10 cellular contexts compared by ENCODE assay signal in genomic region chr14:91058017-91058675, GRCh38. TPM values are rescaled to one million over a fixed set of nuclear protein-coding genes. Genes with fewer than 3 reads are reported as not detected.
DNase-seq lines count a peak whose midpoint lies in the region; ATAC-seq and TF ChIP-seq lines count a peak whose summit lies in the region.
"Had no signal": no experiment of that assay in that cellular context is flagged by ENCODE, and none has a peak within 500 bp of the region (broad histone marks: within the 10 kb centered on the region; RNA-seq: fewer than 3 reads in every experiment).

No MANE protein-coding gene starts in this region.

- H3K4me2 ChIP-seq in GM23248 (ENCODE audit: unreplicated experiment) (no peak overlapping the region), PC-3 (ENCODE audit: low read length) (peak overlapping the region; percentile 92)
- H3K4me2 ChIP-seq: smooth muscle cell had no signal

- no peak for TF ChIP-seq POLR2A in suprapubic skin (IDR thresholded peaks at IDR 0.05)

- BruUV-seq in PC-3 (replicated peaks; lab: Mats Ljungman, UMichigan): TSS peak; percentile 20

- no peak overlapping the region for H3K27ac Mint-ChIP-seq in nephron progenitor cell

- no peak for TF ChIP-seq EP300 in suprapubic skin (IDR thresholded peaks at IDR 0.05)

- H3K4me1 Mint-ChIP-seq in nephron progenitor cell: peaks cover 14% of the 10 kb centered on the region

- WGBS in GM23248 (ENCODE audit: low coverage in 1 of 2, low lambda C conversion rate in 2 of 2, missing lambda C conversion rate in 2 of 2), 2 experiments: 51 to 53% methylated on average over 7 of the region's 7 CpGs
- 39% methylated on average over 7 of the region's 7 CpGs for WGBS in suprapubic skin

- H3K36me3 Mint-ChIP-seq in nephron progenitor cell (ENCODE audit: low read depth): no peaks in the 10 kb centered on the region

- DNase-seq in GM23248: peak; percentile 43
- no peak for DNase-seq in PC-3
- peak; percentile 20 to 80 for DNase-seq in dermis microvascular lymphatic vessel endothelial cell (ENCODE audit: low read depth in 2 of 2)
- DNase-seq in nephron progenitor cell: no peak
- DNase-seq in suprapubic skin (ENCODE audit: low spot score in 2 of 2): no peak
- DNase-seq: NCI-H774 had no signal

- H3K27me3 Mint-ChIP-seq in nephron progenitor cell (ENCODE audit: low read depth, poor library complexity): peaks cover 26% of the 10 kb centered on the region

- H3K27ac ChIP-seq in GM23248: no peak overlapping the region
- H3K27ac ChIP-seq in PC-3 (ENCODE audit: low read length): no peak overlapping the region
- no peak overlapping the region for H3K27ac ChIP-seq in suprapubic skin

- intact Hi-C loops in PC-3 (cut with micrococcal nuclease): no loop called here

- no peaks in the 10 kb centered on the region for H3K4me1 ChIP-seq in GM23248 (ENCODE audit: insufficient read depth)
- peaks cover 18% of the 10 kb centered on the region for H3K4me1 ChIP-seq in PC-3 (ENCODE audit: insufficient read depth, low read length)
- peaks cover 28% of the 10 kb centered on the region for H3K4me1 ChIP-seq in suprapubic skin

- no peaks in the 10 kb centered on the region for H3K9me3 ChIP-seq in GM23248 (ENCODE audit: low read depth)
- no peaks in the 10 kb centered on the region for H3K9me3 ChIP-seq in PC-3 (ENCODE audit: low read length)
- H3K9me3 ChIP-seq in suprapubic skin: no peaks in the 10 kb centered on the region

- ATAC-seq in PC-3 (no peak), HG03442 (IDR thresholded peaks at IDR 0.05; ENCODE audit: unreplicated experiment) (no peak), HG03196 (IDR thresholded peaks at IDR 0.05; ENCODE audit: unreplicated experiment) (no peak), HG03139 (IDR thresholded peaks at IDR 0.05; ENCODE audit: unreplicated experiment) (no peak)

- H3F3A ChIP-seq in GM23248 (ENCODE audit: insufficient read depth): no peaks in the 10 kb centered on the region
- H3F3A ChIP-seq in PC-3 (ENCODE audit: low read length, unreplicated experiment): no peaks in the 10 kb centered on the region

- H4K20me1 ChIP-seq in GM23248 (ENCODE audit: insufficient read depth) (no peaks in the 10 kb centered on the region), PC-3 (ENCODE audit: low read length) (no peaks in the 10 kb centered on the region; the same call in 1 of the 2 replicates)

- H2AFZ ChIP-seq in GM23248 (no peak overlapping the region), PC-3 (ENCODE audit: low read length) (no peak overlapping the region)

- POLR2A ChIA-PET in PC-3 (lab: Charles Lee; ENCODE audit: unreplicated experiment): no interaction called here

- H3K9me2 ChIP-seq in GM23248 (ENCODE audit: insufficient read depth) (no peaks in the 10 kb centered on the region), PC-3 (replicated peaks; ENCODE audit: low read length) (no peaks in the 10 kb centered on the region)

- H3K79me2 ChIP-seq in GM23248 (ENCODE audit: insufficient read depth) (no peaks in the 10 kb centered on the region), PC-3 (ENCODE audit: low read length) (peaks cover 19% of the 10 kb centered on the region; the same call in 1 of the 2 replicates)

- CTCF ChIA-PET in PC-3 (lab: Charles Lee): no interaction called here

- H3K9ac ChIP-seq in GM23248 (no peak overlapping the region), PC-3 (ENCODE audit: low read length) (no peak overlapping the region)

- H3K27me3 ChIP-seq in GM23248 (replicated peaks; ENCODE audit: insufficient read depth) (no peaks in the 10 kb centered on the region), PC-3 (ENCODE audit: low read length) (no peaks in the 10 kb centered on the region), suprapubic skin (no peaks in the 10 kb centered on the region)

- H3K4me3 ChIP-seq in GM23248: no peak overlapping the region
- H3K4me3 ChIP-seq in PC-3 (ENCODE audit: low read length): peak overlapping the region; percentile 80; the same call in 1 of the 2 replicates
- no peak overlapping the region for H3K4me3 ChIP-seq in suprapubic skin
- H3K4me3 ChIP-seq: smooth muscle cell had no signal

- H3K4me3 Mint-ChIP-seq in nephron progenitor cell: peak overlapping the region; percentile 73

- in situ Hi-C loops in GM23248 (cut with MboI): no loop called here

- TF ChIP-seq CTCF in PC-3 (conservative IDR thresholded peaks at IDR 0.05; ENCODE audit: low read depth, low read length) (no peak), nephron progenitor cell (IDR thresholded peaks at IDR 0.05) (no peak), suprapubic skin (IDR thresholded peaks at IDR 0.05) (no peak)

- H3K36me3 ChIP-seq in GM23248 (ENCODE audit: low read depth) (no peaks in the 10 kb centered on the region), PC-3 (ENCODE audit: low read depth, low read length) (no peaks in the 10 kb centered on the region), suprapubic skin (no peaks in the 10 kb centered on the region)

- no peaks in the 10 kb centered on the region for H3K9me3 Mint-ChIP-seq in nephron progenitor cell

RNA-seq across cellular contexts. Expression of gene RPS6KA5, which starts 2.3 kb away (rescaled TPM):
- total RNA-seq in GM23248 (2014; rRNA removed; shearing (Covaris generic)): under 0.01 and 1.2 TPM in 2 replicates
- 0.54 and 0.61 TPM in 2 replicates for polyA plus RNA-seq in GM23248 (2016; fragmentation: Nextera tagmentation; extraction: Ambion mirVana)
- total RNA-seq in PC-3 (2014; rRNA removed): 8.6 and 10.7 TPM in 2 replicates
- 1.2 and 2.8 TPM in 2 replicates for total RNA-seq in dermis microvascular lymphatic vessel endothelial cell
- 10 to 100 TPM in 3 of 4 donors, 1 to 10 TPM in 1; 6.4 to 14.2 (median 11.2) TPM for total RNA-seq in suprapubic skin

RNA-seq across cellular contexts. Expression of gene DGLUCY, which starts 55.7 kb away (rescaled TPM):
- total RNA-seq in GM23248 (2014; rRNA removed; shearing (Covaris generic)): 15.2 and 28.5 TPM in 2 replicates
- 15.7 and 17.1 TPM in 2 replicates for polyA plus RNA-seq in GM23248 (2016; fragmentation: Nextera tagmentation; extraction: Ambion mirVana)
- 0.84 and 0.92 TPM in 2 replicates for total RNA-seq in PC-3 (2014; rRNA removed)
- total RNA-seq in dermis microvascular lymphatic vessel endothelial cell: 33.9 and 47.2 TPM in 2 replicates
- 10 to 100 TPM; 54.0 to 94.9 (median 69.3) TPM for total RNA-seq in suprapubic skin

Comparison
In these comparisons a context has a peak if more than half of its experiments do, and no peak if none do; other contexts are left out.
1. DNase-seq: peak in GM23248 (single experiment) and dermis microvascular lymphatic vessel endothelial cell (2 of 2); none in PC-3 (single experiment), nephron progenitor cell (single experiment) and suprapubic skin (0 of 2).